Comparison of ENCODE assay signal across 8 cellular contexts in genomic region chr11:117828641-117829368, GRCh38. TPM values are rescaled to one million over a fixed set of nuclear protein-coding genes. Genes with fewer than 3 reads are reported as not detected.
DNase-seq lines count a peak whose midpoint lies in the region; ATAC-seq and TF ChIP-seq lines count a peak whose summit lies in the region.

No MANE protein-coding gene starts in this region.

- TF ChIP-seq POLR2A in upper lobe of left lung (IDR thresholded peaks at IDR 0.05), result peak in 1 of 4 donors; percentile 20

- TF ChIP-seq EP300 in upper lobe of left lung (IDR thresholded peaks at IDR 0.05), result no peak

- intact Hi-C loops in activated CD4-positive, alpha-beta T cell treated with anti-CD3 and anti-CD28 coated beads, Interleukin-2, amount 10 ng/mL, durations not matched to agents 24 days and 14 days (cut with micrococcal nuclease), result loop anchor here (1.0 kb wide), 1 partner anchor 157 kb away; the partner anchor contains the start of gene IL10RA

- H3K4me1 ChIP-seq in upper lobe of left lung, result peaks cover 27 to 53% (median 49%) of the 10 kb centered on the region in 4 donors

- TF ChIP-seq CTCF in GM10248 (IDR thresholded peaks at IDR 0.05; ENCODE audit: control extremely low read depth, extremely low read depth, low read depth, missing control alignments) (no peak), upper lobe of left lung (IDR thresholded peaks at IDR 0.05) (no peak)

- POLR2A ChIA-PET in GM10248 (lab: Yijun Ruan, JAX), result no interaction called here

- CTCF ChIA-PET in GM10248 (lab: Yijun Ruan, JAX), result interaction anchor here (1.1 to 15.1 kb wide), 8 partner anchors 12 to 403 kb away, joined by 3 to 344 read pairs (median 10); partner anchors contain the start of gene DSCAML1

- no peaks in the 10 kb centered on the region for H3K9me3 Mint-ChIP-seq in activated CD4-positive, alpha-beta T cell treated with anti-CD3 and anti-CD28 coated beads, Interleukin-2, amount 10 ng/mL, durations not matched to agents 24 days and 14 days

- H3K9me3 ChIP-seq in upper lobe of left lung, result no peaks in the 10 kb centered on the region

- peak overlapping the region; percentile 88 for H3K27ac Mint-ChIP-seq in activated CD4-positive, alpha-beta T cell treated with anti-CD3 and anti-CD28 coated beads, Interleukin-2, amount 10 ng/mL, durations not matched to agents 24 days and 14 days

- WGBS in upper lobe of left lung, 2 donors, result 88% methylated on average over 8 of the region's 14 CpGs; no CpG with 5 or more reads in 1 of the 2 donors

- no peaks in the 10 kb centered on the region for H3K36me3 ChIP-seq in upper lobe of left lung

- H3K27ac ChIP-seq in upper lobe of left lung, result peak overlapping the region; percentile 34 to 71 (median 52)

- H3K27me3 ChIP-seq in upper lobe of left lung, result no peaks in the 10 kb centered on the region

- DNase-seq in GM10248 (ENCODE audit: extremely low spot score) (peak; percentile 76), dermis blood vessel endothelial cell (peak; percentile 46), non-pigmented ciliary epithelial cell (ENCODE audit: low read depth) (peak; percentile 45), upper lobe of left lung (peak; percentile 70 to 75), DMS153 (lab: John Stamatoyannopoulos, UW) (no peak)
- peak; percentile 92 for DNase-seq in activated CD4-positive, alpha-beta T cell treated with anti-CD3 and anti-CD28 coated beads, Interleukin-2, amount 10 ng/mL, durations not matched to agents 24 days and 14 days

- H3K27me3 Mint-ChIP-seq in activated CD4-positive, alpha-beta T cell treated with anti-CD3 and anti-CD28 coated beads, Interleukin-2, amount 10 ng/mL, durations not matched to agents 24 days and 14 days, result no peaks in the 10 kb centered on the region

- ATAC-seq in HG03354 (IDR thresholded peaks at IDR 0.05; ENCODE audit: poor library complexity, severe bottlenecking, unreplicated experiment), result peak; percentile 77
- peak; percentile 65 to 70 for ATAC-seq in upper lobe of left lung (ENCODE audit: low FRiP score in 2 of 2)
- ATAC-seq in HG02938 (IDR thresholded peaks at IDR 0.05; ENCODE audit: unreplicated experiment), result no peak

- peak overlapping the region; percentile 73 for H3K4me3 Mint-ChIP-seq in activated CD4-positive, alpha-beta T cell treated with anti-CD3 and anti-CD28 coated beads, Interleukin-2, amount 10 ng/mL, durations not matched to agents 24 days and 14 days

- no peaks in the 10 kb centered on the region for H3K36me3 Mint-ChIP-seq in activated CD4-positive, alpha-beta T cell treated with anti-CD3 and anti-CD28 coated beads, Interleukin-2, amount 10 ng/mL, durations not matched to agents 24 days and 14 days (ENCODE audit: low read depth)

- H3K4me1 Mint-ChIP-seq in activated CD4-positive, alpha-beta T cell treated with anti-CD3 and anti-CD28 coated beads, Interleukin-2, amount 10 ng/mL, durations not matched to agents 24 days and 14 days, result peaks cover 57% of the 10 kb centered on the region

- no peak overlapping the region for H3K4me3 ChIP-seq in upper lobe of left lung

RNA-seq across cellular contexts. Expression of gene FXYD2, which starts 4.3 kb away (rescaled TPM):
- total RNA-seq in activated CD4-positive, alpha-beta T cell treated with anti-CD3 and anti-CD28 coated beads, Interleukin-2, amount 10 ng/mL, durations not matched to agents 24 days and 14 days, result 1.1 and 1.9 TPM in 2 replicates
- total RNA-seq in dermis blood vessel endothelial cell, result 0.74 and 4.6 TPM in 2 replicates
- total RNA-seq in upper lobe of left lung, result 1 to 10 TPM in 4 of 6 donors, under 1 TPM in 2; 0.15 to 4.5 (median 2.4) TPM

RNA-seq across cellular contexts. Expression of gene DSCAML1, which starts 31.8 kb away (rescaled TPM):
- 0.02 TPM in 1 of 2 replicates, not detected in the other for total RNA-seq in activated CD4-positive, alpha-beta T cell treated with anti-CD3 and anti-CD28 coated beads, Interleukin-2, amount 10 ng/mL, durations not matched to agents 24 days and 14 days
- total RNA-seq in dermis blood vessel endothelial cell, result under 0.01 TPM in 1 of 2 replicates, not detected in the other
- total RNA-seq in upper lobe of left lung, result 1 to 10 TPM in 3 of 6 donors, under 1 TPM in 3; 0.30 to 3.1 (median 1.3) TPM

RNA-seq across cellular contexts. Expression of gene FXYD6, which starts 47.7 kb away (rescaled TPM):
- not detected in 2 replicates for total RNA-seq in activated CD4-positive, alpha-beta T cell treated with anti-CD3 and anti-CD28 coated beads, Interleukin-2, amount 10 ng/mL, durations not matched to agents 24 days and 14 days
- 1.1 and 1.7 TPM in 2 replicates for total RNA-seq in dermis blood vessel endothelial cell
- total RNA-seq in upper lobe of left lung, result 10 to 100 TPM; 16.2 to 61.4 (median 33.8) TPM
